27 cellular contexts compared by ENCODE assay signal in genomic region chr6:131898718-131899117, GRCh38.
"Had no signal": no experiment of that assay in that cellular context is flagged by ENCODE, and none has a peak within 500 bp of the region (broad histone marks: within the 10 kb centered on the region; RNA-seq: fewer than 3 reads in every experiment).

No MANE protein-coding gene starts in this region.

- H3K9me3 ChIP-seq: suprapubic skin, testis, thoracic aorta, thyroid gland, tibial artery, upper lobe of right lung, uterus, vagina had no signal

- H3K27me3 ChIP-seq: stomach, suprapubic skin, testis, thyroid gland, tibial artery, tibial nerve, transverse colon, upper lobe of left lung, upper lobe of right lung, uterus, vagina had no signal

- FAIRE-seq: urothelium cell line had no signal

- H3K4me3 ChIP-seq: stomach, suprapubic skin, testis, thoracic aorta, thyroid gland, tibial artery, tibial nerve, transverse colon, upper lobe of left lung, upper lobe of right lung, uterus, vagina had no signal

- DNase-seq: stimulated activated CD4-positive, alpha-beta T cell treated with anti-CD3 and anti-CD28 coated beads, Interleukin-2, amount 100 ng/mL, for 48 hours; stimulated activated CD4-positive, alpha-beta T cell treated with anti-CD3 and anti-CD28 coated beads, Interleukin-4, amount 100 ng/mL, for 1 hour; stimulated activated CD4-positive, alpha-beta T cell treated with anti-CD3 and anti-CD28 coated beads, Interleukin-4, amount 100 ng/mL, for 24 hours; stimulated activated CD4-positive, alpha-beta T cell treated with anti-CD3 and anti-CD28 coated beads, Interleukin-4, amount 100 ng/mL, for 4 hours; stimulated activated CD8-positive, alpha-beta memory T cell treated with anti-CD3 and anti-CD28 coated beads, Interleukin-4, amount 100 ng/mL, for 48 hours; stimulated activated naive B cell treated with anti-CD40 and anti-IgM and Interleukin-4, amounts not matched to agents 10 μg/mL and 1 μg/mL and 100 μg/mL, for 72 hours; stimulated activated naive CD4-positive, alpha-beta T cell; stimulated activated naive CD4-positive, alpha-beta T cell treated with Interleukin-2 at 50 U/mL for 16 hours; stimulated activated naive CD8-positive, alpha-beta T cell treated with anti-CD3 and anti-CD28 coated beads, Interleukin-15, amount 100 ng/mL, for 72 hours; stimulated activated naive CD8-positive, alpha-beta T cell treated with anti-CD3 and anti-CD28 coated beads, Interleukin-15, Interleukin-2, amounts not matched to agents 100 U/mL and 50 U/mL, for 24 hours; stomach; substantia nigra; testis; thyroid gland; tibial artery; transverse colon; trophoblast cell; upper lobe of left lung; upper lobe of right lung; uterus had no signal

- H3K4me1 ChIP-seq: suprapubic skin, testis, tibial artery, upper lobe of left lung, upper lobe of right lung, uterus, vagina had no signal

- H3K36me3 ChIP-seq: stomach, suprapubic skin, thoracic aorta, thyroid gland, tibial artery, tibial nerve, transverse colon, upper lobe of left lung, upper lobe of right lung, uterus, vagina had no signal

- ATAC-seq: stimulated activated effector memory CD8-positive, alpha-beta T cell treated with anti-CD3 and anti-CD28 coated beads, Interleukin-12 subunit alpha, Interleukin-12 subunit beta, amount 100 ng/mL, for 72 hours; stimulated activated memory B cell treated with anti-CD40 and anti-IgM and Interleukin-4, amounts not matched to agents 10 μg/mL and 1 μg/mL and 100 μg/mL, for 72 hours; stimulated activated naive B cell treated with anti-CD40 and anti-IgM and Interleukin-4, amounts not matched to agents 10 μg/mL and 1 μg/mL and 100 μg/mL, for 72 hours; stimulated activated naive CD8-positive, alpha-beta T cell treated with anti-CD3 and anti-CD28 coated beads, Interleukin-15, amount 100 ng/mL, for 72 hours; stimulated activated naive CD8-positive, alpha-beta T cell treated with anti-CD3 and anti-CD28 coated beads, Interleukin-15, Interleukin-2, amounts not matched to agents 100 U/mL and 50 U/mL, for 24 hours; upper lobe of right lung had no signal

- H3K27ac ChIP-seq: stomach, suprapubic skin, testis, thoracic aorta, thyroid gland, tibial artery, tibial nerve, transverse colon, upper lobe of left lung, upper lobe of right lung, uterus, vagina had no signal
